In the genomic region with DNA sequence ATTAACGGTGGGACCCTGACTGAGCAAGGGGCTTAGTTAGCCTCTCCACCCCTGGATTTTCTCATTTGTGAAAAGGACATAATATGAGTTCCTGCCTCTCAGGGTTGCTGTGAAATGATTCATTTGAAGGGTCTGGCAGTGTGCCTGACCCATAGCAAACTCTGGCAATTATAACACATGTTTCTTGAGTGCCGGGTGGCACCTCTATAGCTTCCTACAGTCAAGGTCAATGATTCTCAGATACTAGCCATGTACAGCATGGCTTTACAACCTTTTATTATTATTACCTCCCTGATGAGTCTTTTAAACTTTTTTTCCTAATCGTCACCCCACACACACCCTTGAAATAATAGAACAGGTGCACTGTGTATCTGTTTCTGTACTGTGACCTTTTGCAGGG, we compare ENCODE assay signal across 16 cellular contexts. TPM values are rescaled to one million over a fixed set of nuclear protein-coding genes. Genes with fewer than 3 reads are reported as not detected.
DNase-seq lines count a peak whose midpoint lies in the region; ATAC-seq, FAIRE-seq and TF ChIP-seq lines count a peak whose summit lies in the region.
"Had no signal": no experiment of that assay in that cellular context is flagged by ENCODE, and none has a peak within 500 bp of the region (broad histone marks: within the 10 kb centered on the region; RNA-seq: fewer than 3 reads in every experiment).

No MANE protein-coding gene starts in this region.

- no peaks in the 10 kb centered on the region for H3K79me2 ChIP-seq in HepG2 (ENCODE audit: insufficient read depth, low read length)

- H3K27ac ChIP-seq in right lobe of liver (peak overlapping the region in 2 of 3 donors; percentile 48 to 50), HepG2 (ENCODE audit: extremely low read length, insufficient read depth, low read length) (no peak overlapping the region), small intestine (ENCODE audit: low read depth in 1 of 2, low read length in 1 of 2) (peak overlapping the region in 1 of 2 donors; percentile 45)
- H3K27ac ChIP-seq: BLaER1 had no signal

- H2AFZ ChIP-seq in HepG2 (ENCODE audit: low read length), result no peak overlapping the region

- TF ChIP-seq EP300 in HepG2 (IDR thresholded peaks at IDR 0.05; ENCODE audit: low read depth in 2 of 2, low read length in 2 of 2), result no peak
- TF ChIP-seq EP300 in HepG2 (CRISPR knock-in tag; IDR thresholded peaks at IDR 0.05; ENCODE audit: borderline replicate concordance), result no peak

- H3K9me3 ChIP-seq in right lobe of liver (no peaks in the 10 kb centered on the region), HepG2 (ENCODE audit: low read length) (no peaks in the 10 kb centered on the region), small intestine (ENCODE audit: control insufficient read depth, low read depth) (no peaks in the 10 kb centered on the region)
- H3K9me3 ChIP-seq: BLaER1, Caco-2 had no signal

- H3K4me1 ChIP-seq in right lobe of liver, result peaks cover 0 to 41% (median 19%) of the 10 kb centered on the region in 4 donors
- H3K4me1 ChIP-seq in HepG2 (ENCODE audit: insufficient read depth, low read length), result peaks cover 88% of the 10 kb centered on the region
- peaks cover 2 to 3% of the 10 kb centered on the region in 2 donors for H3K4me1 ChIP-seq in small intestine (ENCODE audit: control insufficient read depth in 2 of 2, insufficient read depth in 1 of 2, low read depth in 1 of 2, low read length in 1 of 2)
- H3K4me1 ChIP-seq: BLaER1, Caco-2 had no signal

- intact Hi-C loops in right lobe of liver (cut with DNase I), result no loop called here
- intact Hi-C loops in HepG2 (cut with micrococcal nuclease; ENCODE audit: unreplicated experiment), result no loop called here
- intact Hi-C loops in left colon (cut with DNase I, micrococcal nuclease), result no loop called here

- no peaks in the 10 kb centered on the region for H4K20me1 ChIP-seq in HepG2 (ENCODE audit: insufficient read depth, low read length)
- H4K20me1 ChIP-seq: BLaER1 had no signal

- ATAC-seq in right lobe of liver, result no peak
- no peak for ATAC-seq in HepG2
- ATAC-seq in left colon, result peak; percentile 92

- TF ChIP-seq CTCF in right lobe of liver (IDR thresholded peaks at IDR 0.05) (no peak), HepG2 (CRISPR knock-in tag; IDR thresholded peaks at IDR 0.05) (no peak)

- in situ Hi-C loops in HepG2 (cut with HindIII; ENCODE audit: extremely low pct_ligation_motif_present, low pct_unique_long_range_greater_than_20kb), result no loop called here

- H3K36me3 ChIP-seq in right lobe of liver (no peaks in the 10 kb centered on the region), HepG2 (replicated peaks in 1 of 2; ENCODE audit: control insufficient read depth in 1 of 2, insufficient read depth in 2 of 2, low read length in 2 of 2) (no peaks in the 10 kb centered on the region), small intestine (ENCODE audit: control insufficient read depth in 2 of 2, insufficient read depth in 2 of 2, low read length in 2 of 2) (no peaks in the 10 kb centered on the region)
- H3K36me3 ChIP-seq: BLaER1 had no signal

- WGBS in right lobe of liver (ENCODE audit: insufficient coverage, low coverage, low lambda C conversion rate, missing lambda C conversion rate), result 28% methylated on average over 2 of the region's 3 CpGs
- 80% methylated on average over 3 of the region's 3 CpGs for WGBS in HepG2 (ENCODE audit: low lambda C conversion rate)
- WGBS in small intestine, 3 donors, result 17 to 58% (median 28%) methylated on average over 3 of the region's 3 CpGs

- CTCF ChIA-PET in HepG2 (lab: Yijun Ruan, JAX; ENCODE audit: low intra/inter-chr PET ratio, low total read pairs), result no interaction called here

- FAIRE-seq in HepG2 (lab: Jason Lieb, UNC) (no peak), small intestine (lab: Jason Lieb, UNC) (no peak)
- FAIRE-seq: HTR-8/SVneo had no signal

- H3K4me3 ChIP-seq in right lobe of liver, result no peak overlapping the region
- H3K4me3 ChIP-seq in HepG2 (replicated peaks in 1 of 3; ENCODE audit: insufficient read depth in 1 of 3, low read depth in 2 of 3, low read length in 3 of 3), result no peak overlapping the region
- H3K4me3 ChIP-seq in small intestine (ENCODE audit: low read depth in 1 of 2, low read length in 2 of 2), result no peak overlapping the region
- H3K4me3 ChIP-seq: BLaER1 had no signal

- POLR2A ChIA-PET in HepG2 (lab: Yijun Ruan, JAX), result no interaction called here

- no peak for DNase-seq in right lobe of liver
- no peak for DNase-seq in HepG2 (ENCODE audit: low spot score)
- peak; percentile 58 to 66 for DNase-seq in left colon
- peak; percentile 87 for DNase-seq in small intestine
- DNase-seq in stimulated activated CD4-positive, alpha-beta T cell treated with anti-CD3 and anti-CD28 coated beads, Interleukin-12 subunit alpha, Interleukin-12 subunit beta, amount 100 ng/mL, for 4 hours, result no peak
- no peak for DNase-seq in NCI-H2081 treated with DMSO at 0.1 percent for 48 hours (lab: John Stamatoyannopoulos, UW)
- DNase-seq in NCI-H1048 (lab: John Stamatoyannopoulos, UW), result no peak
- DNase-seq: 8988T; AML-193; Caco-2; CD8-positive, alpha-beta memory T cell; HCEC 1CT; HFFc6 had no signal

- TF ChIP-seq RAD21 in HepG2 (CRISPR knock-in tag; IDR thresholded peaks at IDR 0.05), result no peak

- no peak for TF ChIP-seq POLR2A in right lobe of liver (IDR thresholded peaks at IDR 0.05)
- TF ChIP-seq POLR2A in HepG2 (IDR thresholded peaks at IDR 0.05; ENCODE audit: insufficient read depth in 1 of 2, low read depth in 2 of 2, low read length in 2 of 2), result no peak

- BruUV-seq in HepG2 (replicated peaks; lab: Mats Ljungman, UMichigan), result no TSS peak

- no peaks in the 10 kb centered on the region for H3K27me3 ChIP-seq in right lobe of liver
- peaks cover 0 to 11% of the 10 kb centered on the region in 2 experiments; a peak in 2 of 5 replicates for H3K27me3 ChIP-seq in HepG2 (ENCODE audit: control insufficient read depth in 1 of 2, insufficient read depth in 2 of 2, low read length in 2 of 2)
- peaks cover 0 to 4% of the 10 kb centered on the region in 2 donors for H3K27me3 ChIP-seq in small intestine (ENCODE audit: control insufficient read depth in 2 of 2, insufficient read depth in 2 of 2, low read length in 2 of 2)
- H3K27me3 ChIP-seq: BLaER1 had no signal

- no peak overlapping the region for H3K4me2 ChIP-seq in HepG2 (ENCODE audit: low read depth, low read length)
- H3K4me2 ChIP-seq: BLaER1 had no signal

- H3K9ac ChIP-seq in HepG2 (ENCODE audit: insufficient read depth, low read depth, low read length), result no peak overlapping the region
- H3K9ac ChIP-seq: BLaER1 had no signal

TF ChIP-seq in HepG2, 621 proteins besides CTCF, POLR2A, EP300 and RAD21 (continues in another document):
- TF ChIP-seq KLF9 (CRISPR knock-in tag; IDR thresholded peaks at IDR 0.05; ENCODE audit: low read depth) (no peak), SMC3 (IDR thresholded peaks at IDR 0.05; ENCODE audit: low read length) (no peak), GATA4 (IDR thresholded peaks at IDR 0.05; ENCODE audit: borderline replicate concordance, low read depth) (no peak), ZNF354B (CRISPR knock-in tag; IDR thresholded peaks at IDR 0.05) (no peak)
- TF ChIP-seq, protein P1, sequence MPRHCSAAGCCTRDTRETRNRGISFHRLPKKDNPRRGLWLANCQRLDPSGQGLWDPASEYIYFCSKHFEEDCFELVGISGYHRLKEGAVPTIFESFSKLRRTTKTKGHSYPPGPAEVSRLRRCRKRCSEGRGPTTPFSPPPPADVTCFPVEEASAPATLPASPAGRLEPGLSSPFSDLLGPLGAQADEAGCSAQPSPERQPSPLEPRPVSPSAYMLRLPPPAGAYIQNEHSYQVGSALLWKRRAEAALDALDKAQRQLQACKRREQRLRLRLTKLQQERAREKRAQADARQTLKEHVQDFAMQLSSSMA (CRISPR knock-in tag; IDR thresholded peaks at IDR 0.05), result no peak
- TF ChIP-seq, protein P2, sequence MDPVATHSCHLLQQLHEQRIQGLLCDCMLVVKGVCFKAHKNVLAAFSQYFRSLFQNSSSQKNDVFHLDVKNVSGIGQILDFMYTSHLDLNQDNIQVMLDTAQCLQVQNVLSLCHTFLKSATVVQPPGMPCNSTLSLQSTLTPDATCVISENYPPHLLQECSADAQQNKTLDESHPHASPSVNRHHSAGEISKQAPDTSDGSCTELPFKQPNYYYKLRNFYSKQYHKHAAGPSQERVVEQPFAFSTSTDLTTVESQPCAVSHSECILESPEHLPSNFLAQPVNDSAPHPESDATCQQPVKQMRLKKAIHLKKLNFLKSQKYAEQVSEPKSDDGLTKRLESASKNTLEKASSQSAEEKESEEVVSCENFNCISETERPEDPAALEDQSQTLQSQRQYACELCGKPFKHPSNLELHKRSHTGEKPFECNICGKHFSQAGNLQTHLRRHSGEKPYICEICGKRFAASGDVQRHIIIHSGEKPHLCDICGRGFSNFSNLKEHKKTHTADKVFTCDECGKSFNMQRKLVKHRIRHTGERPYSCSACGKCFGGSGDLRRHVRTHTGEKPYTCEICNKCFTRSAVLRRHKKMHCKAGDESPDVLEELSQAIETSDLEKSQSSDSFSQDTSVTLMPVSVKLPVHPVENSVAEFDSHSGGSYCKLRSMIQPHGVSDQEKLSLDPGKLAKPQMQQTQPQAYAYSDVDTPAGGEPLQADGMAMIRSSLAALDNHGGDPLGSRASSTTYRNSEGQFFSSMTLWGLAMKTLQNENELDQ (CRISPR knock-in tag; IDR thresholded peaks at IDR 0.05; ENCODE audit: borderline replicate concordance), result no peak

RNA-seq across cellular contexts. Expression of a gene that starts 42.1 kb away (rescaled TPM):
- total RNA-seq in right lobe of liver, result not detected
- total RNA-seq in HepG2 (2016; rRNA removed; fragmentation: Illumina TruSeq; extraction: Trizol), result not detected in 2 replicates
- total RNA-seq in HepG2 (2016; cell fraction: cytosol; rRNA removed; fragmentation: Illumina TruSeq; extraction: Trizol; ENCODE audit: low read depth), result not detected in 2 replicates
- total RNA-seq in HepG2 (2016; cell fraction: insoluble cytoplasmic fraction; rRNA removed; fragmentation: Illumina TruSeq; extraction: Trizol), result not detected in 2 replicates
- not detected in 2 replicates for total RNA-seq in HepG2 (2016; cell fraction: membrane; rRNA removed; fragmentation: Illumina TruSeq; extraction: Trizol)
- total RNA-seq in HepG2 (2016; cell fraction: nucleus; rRNA removed; fragmentation: Illumina TruSeq; extraction: Trizol), result not detected in 2 replicates
- polyA plus RNA-seq in HepG2 (2011; rRNA removed), result not detected in 2 replicates
- not detected in 2 replicates for polyA plus RNA-seq in HepG2 (2011; cell fraction: cytosol; rRNA removed)
- not detected in 2 replicates for polyA plus RNA-seq in HepG2 (2011; cell fraction: nucleus; rRNA removed)
- polyA plus RNA-seq in HepG2 (2012), result not detected in 2 replicates
- not detected in 2 replicates for polyA plus RNA-seq in HepG2 (2016; cell fraction: cytosol; fragmentation: Illumina TruSeq; extraction: Trizol; ENCODE audit: low read depth)
- not detected in 2 replicates for polyA plus RNA-seq in HepG2 (2016; cell fraction: insoluble cytoplasmic fraction; fragmentation: Illumina TruSeq; extraction: Trizol; ENCODE audit: low read depth)
- polyA plus RNA-seq in HepG2 (2016; cell fraction: membrane; fragmentation: Illumina TruSeq; extraction: Trizol; ENCODE audit: low read depth), result not detected in 2 replicates
- polyA plus RNA-seq in HepG2 (2016; cell fraction: nucleus; fragmentation: Illumina TruSeq; extraction: Trizol; ENCODE audit: insufficient read depth, low read depth), result not detected in 2 replicates
- not detected in 2 replicates for polyA minus RNA-seq in HepG2 (2011; rRNA and poly(A)+ RNA removed; ENCODE audit: low replicate concordance)
- polyA minus RNA-seq in HepG2 (2011; cell fraction: cytosol; rRNA and poly(A)+ RNA removed), result not detected in 2 replicates
- polyA minus RNA-seq in HepG2 (2011; cell fraction: nucleus; rRNA and poly(A)+ RNA removed), result not detected in 2 replicates
- total RNA-seq in left colon, result not detected
- not detected for polyA plus RNA-seq in small intestine
- total RNA-seq: Caco-2; CD8-positive, alpha-beta memory T cell; H4; HFFc6 had no signal
- polyA plus RNA-seq: CD8-positive, alpha-beta memory T cell had no signal

Comparison
In these comparisons a context has a peak if more than half of its experiments do, and no peak if none do; other contexts are left out.
1. DNase-seq: peak in left colon (2 of 2) and small intestine (single experiment); none in right lobe of liver (0 of 3), HepG2 (single experiment), stimulated activated CD4-positive, alpha-beta T cell treated with anti-CD3 and anti-CD28 coated beads, Interleukin-12 subunit alpha, Interleukin-12 subunit beta, amount 100 ng/mL, for 4 hours (single experiment), NCI-H2081 treated with DMSO at 0.1 percent for 48 hours (single experiment) and NCI-H1048 (single experiment).